7 cellular contexts compared by ENCODE assay signal in the genomic region with DNA sequence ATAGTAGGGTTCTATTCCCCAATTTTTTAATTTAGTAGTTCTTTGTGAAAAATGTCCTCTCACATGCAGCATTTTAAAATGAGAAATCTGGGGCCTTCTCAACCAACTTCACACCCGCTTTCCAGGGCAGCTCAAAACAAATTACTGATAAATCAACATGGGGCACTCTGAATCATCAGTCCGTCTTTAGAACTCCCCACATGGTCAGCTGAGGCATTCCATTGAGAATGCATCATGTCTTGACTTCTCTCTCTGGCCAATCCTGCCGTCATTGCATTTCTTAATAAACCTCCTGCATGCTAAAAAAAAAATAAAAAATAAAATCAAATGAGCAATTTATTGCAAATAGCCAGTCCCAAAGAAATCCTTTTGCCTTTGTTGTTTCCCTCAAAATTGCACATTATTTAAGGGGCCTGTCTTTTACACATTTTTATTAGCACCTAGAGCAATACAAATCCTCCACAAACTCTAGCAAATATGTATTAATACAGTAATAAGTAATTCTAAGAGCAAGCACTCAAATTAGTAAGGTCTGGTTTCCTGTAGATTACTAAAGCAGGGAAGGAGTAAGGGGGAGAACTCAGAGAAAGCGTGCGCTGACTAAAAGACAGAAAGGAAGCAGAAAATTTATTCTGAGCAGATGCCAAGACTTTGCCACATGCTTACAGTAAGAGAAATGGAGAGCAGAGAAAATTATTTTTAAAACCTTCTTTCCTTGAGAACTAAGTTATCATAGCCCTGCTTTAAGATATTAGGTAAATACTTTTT.
DNase-seq lines count a peak whose midpoint lies in the region; ATAC-seq and TF ChIP-seq lines count a peak whose summit lies in the region.

No MANE protein-coding gene starts in this region.

- H3K27ac ChIP-seq in foreskin keratinocyte (no peak overlapping the region), suprapubic skin (peak overlapping the region; percentile 23)

- peak; percentile 44 for ATAC-seq in GM18861 (IDR thresholded peaks at IDR 0.05; ENCODE audit: unreplicated experiment)
- peak; percentile 53 for ATAC-seq in HG02610 (IDR thresholded peaks at IDR 0.05; ENCODE audit: unreplicated experiment)
- ATAC-seq in foreskin keratinocyte = no peak

- no peaks in the 10 kb centered on the region for H3K36me3 ChIP-seq in suprapubic skin

- no peak for TF ChIP-seq EP300 in suprapubic skin (IDR thresholded peaks at IDR 0.05)

- H3K9me3 ChIP-seq in suprapubic skin = no peaks in the 10 kb centered on the region

- TF ChIP-seq POLR2A in suprapubic skin (IDR thresholded peaks at IDR 0.05) = no peak

- no peak overlapping the region for H3K4me3 ChIP-seq in suprapubic skin

- H3K4me1 ChIP-seq in foreskin keratinocyte (peaks cover 4% of the 10 kb centered on the region), suprapubic skin (peaks cover 38% of the 10 kb centered on the region)

- no peak for TF ChIP-seq CTCF in foreskin keratinocyte (conservative IDR thresholded peaks at IDR 0.05)
- TF ChIP-seq CTCF in suprapubic skin (IDR thresholded peaks at IDR 0.05) = no peak

- H3K27me3 ChIP-seq in foreskin keratinocyte (no peaks in the 10 kb centered on the region), suprapubic skin (no peaks in the 10 kb centered on the region)

- in situ Hi-C loops in SK-MEL-5 (cut with HindIII; ENCODE audit: low pct_unique_long_range_greater_than_20kb, low sequenced_read_pairs) = no loop called here

- 56% methylated on average over 5 of the region's 5 CpGs for WGBS in suprapubic skin

- peak; percentile 37 for DNase-seq in SK-MEL-5 (ENCODE audit: low read depth, low spot score)
- DNase-seq in foreskin keratinocyte = peak; percentile 54 to 78
- DNase-seq in suprapubic skin (ENCODE audit: low spot score in 2 of 2) = peak in 1 of 2 donors; percentile 66
- DNase-seq in NCI-H82 (lab: John Stamatoyannopoulos, UW) = no peak
- DNase-seq in NCI-H1436 treated with DMSO at 0.1 percent for 48 hours (lab: John Stamatoyannopoulos, UW) = no peak

Comparison
In these comparisons a context has a peak if more than half of its experiments do, and no peak if none do; other contexts are left out.
1. DNase-seq: peak in SK-MEL-5 (single experiment) and foreskin keratinocyte (2 of 2); none in NCI-H82 (single experiment) and NCI-H1436 treated with DMSO at 0.1 percent for 48 hours (single experiment).